Comparison of ENCODE assay signal across 35 cellular contexts in genomic region chr20:56855693-56856092, GRCh38.
"Had no signal": no experiment of that assay in that cellular context is flagged by ENCODE, and none has a peak within 500 bp of the region (broad histone marks: within the 10 kb centered on the region; RNA-seq: fewer than 3 reads in every experiment).

No MANE protein-coding gene starts in this region.

- H3K4me3 Mint-ChIP-seq: activated B cell treated with CpG ODN at 0.5 μM for 24 hours; activated CD4-positive, alpha-beta memory T cell treated with anti-CD3 and anti-CD28 coated beads for 36 hours; activated CD4-positive, alpha-beta T cell treated with anti-CD3 and anti-CD28 coated beads, Interleukin-2, amount 10 ng/mL, durations not matched to agents 24 days and 14 days; activated CD8-positive, alpha-beta T cell treated with anti-CD3 and anti-CD28 coated beads for 36 hours; activated naive CD4-positive, alpha-beta T cell treated with anti-CD3 and anti-CD28 coated beads for 36 hours; activated naive CD8-positive, alpha-beta T cell treated with anti-CD3 and anti-CD28 coated beads for 36 hours; activated T-cell treated with anti-CD3 and anti-CD28 coated beads, Interleukin-2, amount 50 U/mL, for 4 hours; activated T-cell treated with anti-CD3 and anti-CD28 coated beads, Interleukin-2, amount 50 U/mL, for 72 hours; activated T-helper 1 cell treated with anti-CD3 and anti-CD28 coated beads, Interleukin-12 subunit alpha, Interleukin-12 subunit beta, Interleukin-2, Interleukin-4 antibody, amounts not matched to agents 30 ng/mL and 10 ng/mL and 1 ng/mL, durations not matched to agents 14 hours and 24 hours and 36 hours; activated T-helper 17 cell treated with anti-CD3 and anti-CD28 coated beads, Interleukin-2, amount 50 U/mL, for 72 hours; T-helper 1 cell treated with Interleukin-12 subunit alpha and Interleukin-12 subunit beta and Interleukin-4 antibody, amounts not matched to agents 30 μg/mL and 1 μg/mL, for 36 hours; T-helper 2 cell treated with Interferon-gamma antibody and Interleukin-4, amounts not matched to agents 5 μg/mL and 100 μg/mL, for 36 hours had no signal

- ATAC-seq: activated CD8-positive, alpha-beta T cell treated with anti-CD3 and anti-CD28 coated beads for 36 hours; activated naive CD4-positive, alpha-beta T cell treated with anti-CD3 and anti-CD28 coated beads, Interleukin-2, amount 50 U/mL, for 72 hours; activated T-cell treated with anti-CD3 and anti-CD28 coated beads, Interleukin-2, amount 50 U/mL, for 4 hours; activated T-cell treated with anti-CD3 and anti-CD28 coated beads, Interleukin-2, amount 50 U/mL, for 72 hours; activated T-helper 17 cell treated with anti-CD3 and anti-CD28 coated beads, Interleukin-2, amount 50 U/mL, for 72 hours; body of pancreas had no signal

- H3K27ac Mint-ChIP-seq: activated B cell treated with CpG ODN at 0.5 μM for 24 hours; activated CD4-positive, alpha-beta memory T cell treated with anti-CD3 and anti-CD28 coated beads for 36 hours; activated CD4-positive, alpha-beta T cell treated with anti-CD3 and anti-CD28 coated beads, Interleukin-2, amount 10 ng/mL, durations not matched to agents 24 days and 14 days; activated CD8-positive, alpha-beta T cell treated with anti-CD3 and anti-CD28 coated beads for 36 hours; activated naive CD4-positive, alpha-beta T cell treated with anti-CD3 and anti-CD28 coated beads for 36 hours; activated naive CD4-positive, alpha-beta T cell treated with anti-CD3 and anti-CD28 coated beads, Interleukin-2, amount 50 U/mL, for 72 hours; activated naive CD8-positive, alpha-beta T cell treated with anti-CD3 and anti-CD28 coated beads for 36 hours; activated T-cell treated with anti-CD3 and anti-CD28 coated beads, Interleukin-2, amount 50 U/mL, for 72 hours; activated T-helper 1 cell treated with anti-CD3 and anti-CD28 coated beads, Interleukin-12 subunit alpha, Interleukin-12 subunit beta, Interleukin-2, Interleukin-4 antibody, amounts not matched to agents 30 ng/mL and 10 ng/mL and 1 ng/mL, durations not matched to agents 14 hours and 24 hours and 36 hours; activated T-helper 17 cell treated with anti-CD3 and anti-CD28 coated beads, Interleukin-2, amount 50 U/mL, for 72 hours; T-helper 1 cell treated with Interleukin-12 subunit alpha and Interleukin-12 subunit beta and Interleukin-4 antibody, amounts not matched to agents 30 μg/mL and 1 μg/mL, for 36 hours; T-helper 2 cell treated with Interferon-gamma antibody and Interleukin-4, amounts not matched to agents 5 μg/mL and 100 μg/mL, for 36 hours had no signal

- H3K36me3 Mint-ChIP-seq: activated CD4-positive, alpha-beta memory T cell treated with anti-CD3 and anti-CD28 coated beads for 36 hours; activated naive CD4-positive, alpha-beta T cell treated with anti-CD3 and anti-CD28 coated beads, Interleukin-2, amount 50 U/mL, for 72 hours; activated naive CD8-positive, alpha-beta T cell treated with anti-CD3 and anti-CD28 coated beads for 36 hours had no signal

- H3K4me3 ChIP-seq: adrenal gland, body of pancreas, breast epithelium had no signal

- H3K4me1 Mint-ChIP-seq: activated B cell treated with CpG ODN at 0.5 μM for 24 hours; activated CD4-positive, alpha-beta T cell treated with anti-CD3 and anti-CD28 coated beads, Interleukin-2, amount 10 ng/mL, durations not matched to agents 24 days and 14 days; activated naive CD8-positive, alpha-beta T cell treated with anti-CD3 and anti-CD28 coated beads for 36 hours; activated T-helper 17 cell treated with anti-CD3 and anti-CD28 coated beads, Interleukin-2, amount 50 U/mL, for 72 hours had no signal

- DNase-seq: activated B cell treated with CpG ODN at 0.5 μM for 24 hours; activated CD4-positive, alpha-beta memory T cell treated with anti-CD3 and anti-CD28 coated beads for 36 hours; activated CD4-positive, alpha-beta T cell treated with anti-CD3 and anti-CD28 coated beads for 4 hours; activated CD4-positive, alpha-beta T cell treated with anti-CD3 and anti-CD28 coated beads, Interleukin-2, amount 10 ng/mL, durations not matched to agents 24 days and 14 days; activated CD4-positive, alpha-beta T cell treated with anti-CD3 and anti-CD28 coated beads, Interleukin-2, amount 50 U/mL, for 1 hour; activated CD4-positive, alpha-beta T cell treated with anti-CD3 and anti-CD28 coated beads, Interleukin-2, amount 50 U/mL, for 4 hours; activated CD4-positive, CD25-positive, alpha-beta regulatory T cell treated with anti-CD3 and anti-CD28 coated beads, Interleukin-2, amount 50 U/mL, for 72 hours; activated CD8-positive, alpha-beta memory T cell treated with anti-CD3 and anti-CD28 coated beads, Interleukin-2, amount 50 U/mL, for 4 hours; activated CD8-positive, alpha-beta T cell treated with anti-CD3 and anti-CD28 coated beads for 36 hours; activated effector memory CD4-positive, alpha-beta T cell treated with anti-CD3 and anti-CD28 coated beads, Interleukin-2, amount 50 U/mL, for 16 hours; activated gamma-delta T cell treated with Interleukin-2 at 50 U/mL for 16 hours; activated naive CD4-positive, alpha-beta T cell; activated naive CD4-positive, alpha-beta T cell treated with anti-CD3 and anti-CD28 coated beads for 36 hours; activated naive CD4-positive, alpha-beta T cell treated with anti-CD3 and anti-CD28 coated beads, Interleukin-2, amount 50 U/mL, for 16 hours; activated naive CD8-positive, alpha-beta T cell treated with anti-CD3 and anti-CD28 coated beads for 36 hours; activated T-cell treated with anti-CD3 and anti-CD28 coated beads for 4 hours; activated T-cell treated with anti-CD3 and anti-CD28 coated beads, Interleukin-2, amount 50 U/mL, for 1 hour; activated T-cell treated with anti-CD3 and anti-CD28 coated beads, Interleukin-2, amount 50 U/mL, for 4 hours; activated T-cell treated with anti-CD3 and anti-CD28 coated beads, Interleukin-2, amount 50 U/mL, for 72 hours; adrenal gland; amniotic stem cell; aorta; body of pancreas; brain microvascular endothelial cell; central memory CD4-positive, alpha-beta T cell; T-helper 1 cell; T-helper 2 cell; T-helper 9 cell had no signal

- H3K9me3 Mint-ChIP-seq: activated CD4-positive, alpha-beta memory T cell treated with anti-CD3 and anti-CD28 coated beads for 36 hours; activated CD4-positive, alpha-beta T cell treated with anti-CD3 and anti-CD28 coated beads, Interleukin-2, amount 10 ng/mL, durations not matched to agents 24 days and 14 days; activated CD8-positive, alpha-beta T cell treated with anti-CD3 and anti-CD28 coated beads for 36 hours; activated naive CD4-positive, alpha-beta T cell treated with anti-CD3 and anti-CD28 coated beads for 36 hours; activated naive CD4-positive, alpha-beta T cell treated with anti-CD3 and anti-CD28 coated beads, Interleukin-2, amount 50 U/mL, for 72 hours; activated naive CD8-positive, alpha-beta T cell treated with anti-CD3 and anti-CD28 coated beads for 36 hours; activated T-cell treated with anti-CD3 and anti-CD28 coated beads, Interleukin-2, amount 50 U/mL, for 4 hours; activated T-cell treated with anti-CD3 and anti-CD28 coated beads, Interleukin-2, amount 50 U/mL, for 72 hours; activated T-helper 1 cell treated with anti-CD3 and anti-CD28 coated beads, Interleukin-12 subunit alpha, Interleukin-12 subunit beta, Interleukin-2, Interleukin-4 antibody, amounts not matched to agents 30 ng/mL and 10 ng/mL and 1 ng/mL, durations not matched to agents 14 hours and 24 hours and 36 hours; activated T-helper 17 cell treated with anti-CD3 and anti-CD28 coated beads, Interleukin-2, amount 50 U/mL, for 72 hours; T-helper 1 cell treated with Interleukin-12 subunit alpha and Interleukin-12 subunit beta and Interleukin-4 antibody, amounts not matched to agents 30 μg/mL and 1 μg/mL, for 36 hours; T-helper 2 cell treated with Interferon-gamma antibody and Interleukin-4, amounts not matched to agents 5 μg/mL and 100 μg/mL, for 36 hours had no signal

- H3K27ac ChIP-seq: adrenal gland, body of pancreas, brain microvascular endothelial cell, breast epithelium, VCaP had no signal

- H3K27me3 ChIP-seq: adrenal gland, body of pancreas, brain microvascular endothelial cell, breast epithelium had no signal

- H3K4me1 ChIP-seq: adrenal gland, body of pancreas, breast epithelium had no signal

- H3K36me3 ChIP-seq: adrenal gland, brain microvascular endothelial cell, breast epithelium had no signal

- H3K9me3 ChIP-seq: adrenal gland, body of pancreas, breast epithelium had no signal
